In genomic region chr1:151189638-151190445, GRCh38 we compare ENCODE assay signal across 8 cellular contexts. TPM values are rescaled to one million over a fixed set of nuclear protein-coding genes. Genes with fewer than 3 reads are reported as not detected.
DNase-seq lines count a peak whose midpoint lies in the region; ATAC-seq and TF ChIP-seq lines count a peak whose summit lies in the region.

A gene with protein sequence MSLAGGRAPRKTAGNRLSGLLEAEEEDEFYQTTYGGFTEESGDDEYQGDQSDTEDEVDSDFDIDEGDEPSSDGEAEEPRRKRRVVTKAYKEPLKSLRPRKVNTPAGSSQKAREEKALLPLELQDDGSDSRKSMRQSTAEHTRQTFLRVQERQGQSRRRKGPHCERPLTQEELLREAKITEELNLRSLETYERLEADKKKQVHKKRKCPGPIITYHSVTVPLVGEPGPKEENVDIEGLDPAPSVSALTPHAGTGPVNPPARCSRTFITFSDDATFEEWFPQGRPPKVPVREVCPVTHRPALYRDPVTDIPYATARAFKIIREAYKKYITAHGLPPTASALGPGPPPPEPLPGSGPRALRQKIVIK (minus strand): TSS chr1:151190197. CDS start chr1:151190121, 76 bp downstream.

- no peaks in the 10 kb centered on the region for H3K27me3 Mint-ChIP-seq in CD4-positive, alpha-beta memory T cell
- H3K27me3 Mint-ChIP-seq in activated CD8-positive, alpha-beta T cell treated with anti-CD3 and anti-CD28 coated beads, Interleukin-2, amount 10 ng/mL, durations not matched to agents 7 days and 5 days (ENCODE audit: low read depth), result peaks cover 3% of the 10 kb centered on the region

- H3K4me1 ChIP-seq in CD4-positive, alpha-beta memory T cell (ENCODE audit: insufficient read depth, low read length), result peaks cover 25% of the 10 kb centered on the region
- H3K4me1 ChIP-seq in ectodermal cell (ENCODE audit: control insufficient read depth, insufficient read depth, low read length) (peaks cover 10% of the 10 kb centered on the region), lung (ENCODE audit: control insufficient read depth in 2 of 2, insufficient read depth in 2 of 2, low read length in 2 of 2) (peaks cover 1 to 5% of the 10 kb centered on the region in 2 donors)

- POLR2A ChIA-PET in CD4-positive, alpha-beta memory T cell (lab: Charles Lee; ENCODE audit: partially characterized antibody), result interaction anchor here (0.6 to 3.0 kb wide), 21 partner anchors 10 to 210 kb away, joined by 3 to 46 read pairs (median 6); partner anchors contain the start of genes LYSMD1, PI4KB, PIP5K1A and PSMB4
- POLR2A ChIA-PET in activated CD8-positive, alpha-beta T cell treated with anti-CD3 and anti-CD28 coated beads, Interleukin-2, amount 10 ng/mL, durations not matched to agents 7 days and 5 days (lab: Charles Lee), result interaction anchor here (0.6 to 2.2 kb wide), 29 partner anchors 9 to 213 kb away, joined by 3 to 13 read pairs (median 4); partner anchors contain the start of genes LYSMD1, PIP5K1A, PSMB4 and RFX5

- TF ChIP-seq CTCF in lung (IDR thresholded peaks at IDR 0.05; ENCODE audit: control extremely low read depth, extremely low read depth), result peak; percentile 19

- H3K9me3 Mint-ChIP-seq in CD4-positive, alpha-beta memory T cell, result no peaks in the 10 kb centered on the region
- H3K9me3 Mint-ChIP-seq in activated CD8-positive, alpha-beta T cell treated with anti-CD3 and anti-CD28 coated beads, Interleukin-2, amount 10 ng/mL, durations not matched to agents 7 days and 5 days (ENCODE audit: insufficient read depth), result no peaks in the 10 kb centered on the region

- H3K27me3 ChIP-seq in CD4-positive, alpha-beta memory T cell (ENCODE audit: insufficient read depth, low read length), result no peaks in the 10 kb centered on the region
- H3K27me3 ChIP-seq in ectodermal cell (ENCODE audit: control insufficient read depth, insufficient read depth, low read length, poor library complexity, severe bottlenecking) (no peaks in the 10 kb centered on the region), lung (ENCODE audit: control insufficient read depth, insufficient read depth) (no peaks in the 10 kb centered on the region)

- no peaks in the 10 kb centered on the region for H3K9me3 ChIP-seq in CD4-positive, alpha-beta memory T cell (ENCODE audit: control insufficient read depth in 1 of 2, low read length in 2 of 2)
- H3K9me3 ChIP-seq in ectodermal cell (ENCODE audit: control insufficient read depth, low read length), result no peaks in the 10 kb centered on the region
- H3K9me3 ChIP-seq in lung (ENCODE audit: control insufficient read depth in 2 of 2, insufficient read depth in 1 of 2, low read length in 1 of 2), result no peaks in the 10 kb centered on the region

- intact Hi-C loops in CD4-positive, alpha-beta memory T cell (cut with micrococcal nuclease), result loop anchor here (1.0 to 10.0 kb wide), 5 partner anchors 8 to 205 kb away; partner anchors contain the start of genes PIP5K1A, PSMB4, SCNM1 and TNFAIP8L2

- WGBS in ectodermal cell, 2 experiments, result 0 to 1% methylated on average over 41 to 42 of the region's 42 CpGs
- 0% methylated on average over 42 of the region's 42 CpGs for WGBS in lung, 2 donors

- peak within 1 kb of the TSS; percentile 92 to 100 (median 98) for H3K4me3 Mint-ChIP-seq in CD4-positive, alpha-beta memory T cell
- H3K4me3 Mint-ChIP-seq in activated CD8-positive, alpha-beta T cell treated with anti-CD3 and anti-CD28 coated beads, Interleukin-2, amount 10 ng/mL, durations not matched to agents 7 days and 5 days, result peak within 1 kb of the TSS; percentile 100

- ATAC-seq in GM19463 (IDR thresholded peaks at IDR 0.05; ENCODE audit: unreplicated experiment) (peak; percentile 95), lung (ENCODE audit: insufficient read depth, low FRiP score) (peak; percentile 97)
- peak; percentile 96 for ATAC-seq in activated CD8-positive, alpha-beta T cell treated with anti-CD3 and anti-CD28 coated beads, Interleukin-2, amount 10 ng/mL, durations not matched to agents 7 days and 5 days

- H3K4me1 Mint-ChIP-seq in CD4-positive, alpha-beta memory T cell, result peaks cover 22 to 43% (median 33%) of the 10 kb centered on the region in 4 donors
- H3K4me1 Mint-ChIP-seq in activated CD8-positive, alpha-beta T cell treated with anti-CD3 and anti-CD28 coated beads, Interleukin-2, amount 10 ng/mL, durations not matched to agents 7 days and 5 days (ENCODE audit: low read depth), result peaks cover 28% of the 10 kb centered on the region

- peaks cover 11% of the 10 kb centered on the region for H3K36me3 ChIP-seq in CD4-positive, alpha-beta memory T cell (ENCODE audit: insufficient read depth, low read length)
- H3K36me3 ChIP-seq in ectodermal cell (ENCODE audit: control insufficient read depth, insufficient read depth, low read length) (peaks cover 7% of the 10 kb centered on the region), lung (ENCODE audit: control insufficient read depth in 2 of 2, insufficient read depth in 2 of 2, low read length in 2 of 2) (peaks cover 0 to 5% of the 10 kb centered on the region in 2 donors)

- CTCF ChIA-PET in CD4-positive, alpha-beta memory T cell (lab: Charles Lee; ENCODE audit: partially characterized antibody), result interaction anchor here (0.5 to 2.9 kb wide), 11 partner anchors 12 to 934 kb away, joined by 3 to 25 read pairs (median 4); partner anchors contain the start of gene TNFAIP8L2
- CTCF ChIA-PET in activated CD8-positive, alpha-beta T cell treated with anti-CD3 and anti-CD28 coated beads, Interleukin-2, amount 10 ng/mL, durations not matched to agents 7 days and 5 days (lab: Charles Lee), result interaction anchor here (0.6 to 3.2 kb wide), 10 partner anchors 9 to 151 kb away, joined by 3 to 18 read pairs (median 5); partner anchors contain the start of genes TMOD4, TNFAIP8L2 and ZNF687

- H3K4me3 ChIP-seq in CD4-positive, alpha-beta memory T cell (ENCODE audit: low read length in 2 of 2), result peak within 1 kb of the TSS; percentile 67 to 78
- H3K4me3 ChIP-seq in ectodermal cell (ENCODE audit: insufficient read depth, low read depth, low read length) (peak within 1 kb of the TSS; percentile 93), lung (peak within 1 kb of the TSS; percentile 95)

- H3K27ac ChIP-seq in CD4-positive, alpha-beta memory T cell (ENCODE audit: low read depth, low read length), result peak within 1 kb of the TSS; percentile 89
- H3K27ac ChIP-seq in ectodermal cell (ENCODE audit: insufficient read depth, low read depth, low read length, poor library complexity, severe bottlenecking) (peak within 1 kb of the TSS; percentile 85), lung (ENCODE audit: low read depth in 1 of 2, low read length in 1 of 2) (peak within 1 kb of the TSS; percentile 63 to 90)

- peak; percentile 81 to 92 (median 84) for DNase-seq in CD4-positive, alpha-beta memory T cell
- peak; percentile 34 for DNase-seq in HS-27A (ENCODE audit: low read depth)
- peak; percentile 25 for DNase-seq in NK-92 (lab: John Stamatoyannopoulos, UW; ENCODE audit: unreplicated experiment)
- peak; percentile 92 for DNase-seq in activated CD8-positive, alpha-beta T cell treated with anti-CD3 and anti-CD28 coated beads, Interleukin-2, amount 10 ng/mL, durations not matched to agents 7 days and 5 days
- peak; percentile 79 for DNase-seq in lung (ENCODE audit: low spot score)
- peak; percentile 59 to 76 (median 75) for DNase-seq in stimulated activated CD4-positive, alpha-beta T cell treated with anti-CD3 and anti-CD28 coated beads, TNF-alpha, amount 100 ng/mL, for 4 hours (ENCODE audit: low read depth in 3 of 3)

- H3K27ac Mint-ChIP-seq in CD4-positive, alpha-beta memory T cell, result peak within 1 kb of the TSS; percentile 91 to 100 (median 98)
- H3K27ac Mint-ChIP-seq in activated CD8-positive, alpha-beta T cell treated with anti-CD3 and anti-CD28 coated beads, Interleukin-2, amount 10 ng/mL, durations not matched to agents 7 days and 5 days, result peak within 1 kb of the TSS; percentile 99

- H3K36me3 Mint-ChIP-seq in CD4-positive, alpha-beta memory T cell, result peaks cover 12 to 24% of the 10 kb centered on the region in 2 donors
- peaks cover 15% of the 10 kb centered on the region for H3K36me3 Mint-ChIP-seq in activated CD8-positive, alpha-beta T cell treated with anti-CD3 and anti-CD28 coated beads, Interleukin-2, amount 10 ng/mL, durations not matched to agents 7 days and 5 days (ENCODE audit: low read depth)

RNA-seq across cellular contexts. Expression of the gene that starts here (rescaled TPM):
- 10 to 100 TPM; 68.1 to 68.4 TPM for total RNA-seq in CD4-positive, alpha-beta memory T cell
- polyA plus RNA-seq in CD4-positive, alpha-beta memory T cell, result 100 to 1,000 TPM in 1 of 2 donors, 10 to 100 TPM in 1; 80.6 to 102 TPM
- 10 to 100 TPM; 59.8 to 61.7 TPM for total RNA-seq in activated CD8-positive, alpha-beta T cell treated with anti-CD3 and anti-CD28 coated beads, Interleukin-2, amount 10 ng/mL, durations not matched to agents 7 days and 5 days
- 108 TPM for polyA plus RNA-seq in ectodermal cell (2013, experiment 1 of 4)
- 113 TPM for polyA plus RNA-seq in ectodermal cell (2013, experiment 2 of 4)
- 87.2 TPM for polyA plus RNA-seq in ectodermal cell (2013, experiment 3 of 4)
- 103 TPM for polyA plus RNA-seq in ectodermal cell (2013, experiment 4 of 4)
- total RNA-seq in lung, result 10 to 100 TPM; 30.7 to 30.9 TPM
- polyA plus RNA-seq in lung, result 10 to 100 TPM; 28.6 to 39.1 TPM

Comparison
In these comparisons a context has a peak if more than half of its experiments do, and no peak if none do; other contexts are left out.
1. Peak in every context shown above with its lines: DNase-seq, ATAC-seq, H3K4me3 ChIP-seq and H3K27ac ChIP-seq.
2. DNase-seq: peak in every context shown above with its lines; median percentile 92 in activated CD8-positive, alpha-beta T cell treated with anti-CD3 and anti-CD28 coated beads, Interleukin-2, amount 10 ng/mL, durations not matched to agents 7 days and 5 days; 84 in CD4-positive, alpha-beta memory T cell; 79 in lung; 75 in stimulated activated CD4-positive, alpha-beta T cell treated with anti-CD3 and anti-CD28 coated beads, TNF-alpha, amount 100 ng/mL, for 4 hours; 34 in HS-27A; 25 in NK-92.